ENCODE assay signal across 1 cellular context in the genomic region with DNA sequence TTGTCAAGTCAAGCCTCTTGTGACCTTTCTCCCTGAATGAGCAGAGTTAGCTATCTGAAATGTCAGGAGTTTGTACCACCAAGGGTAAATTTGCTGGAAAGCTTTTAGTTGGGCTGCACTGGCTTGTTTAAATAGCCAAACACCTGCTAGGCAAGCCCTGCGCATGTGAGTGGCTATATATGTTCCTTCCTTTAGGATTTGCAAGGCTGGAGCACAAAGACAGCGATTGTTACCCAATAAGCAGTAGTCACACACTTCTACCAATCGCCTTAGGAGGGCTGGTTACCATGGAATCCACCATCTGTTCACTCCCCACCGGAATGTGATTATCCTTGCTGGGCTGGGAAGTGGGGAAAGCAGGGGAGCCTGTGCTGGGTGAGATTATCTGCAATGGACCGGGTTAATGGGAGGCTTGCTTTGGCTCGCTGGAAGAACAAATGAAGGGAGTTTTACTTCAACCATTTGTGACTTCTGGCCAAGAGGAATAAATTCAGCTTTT.
A peak's percentile ranks its signal among the peaks of the same experiment; 100 is the strongest.
TF ChIP-seq lines count a peak whose summit lies in the region.

No MANE protein-coding gene starts in this region.

TF ChIP-seq in HepG2, 621 proteins besides CTCF, POLR2A, EP300 and RAD21 (continued from another document and continues in another):
- TF ChIP-seq SIX4 (CRISPR knock-in tag; IDR thresholded peaks at IDR 0.05) (no peak), STAG1 (CRISPR knock-in tag; IDR thresholded peaks at IDR 0.05) (no peak; the same call in 1 of the 2 replicates), CENPT (CRISPR knock-in tag; IDR thresholded peaks at IDR 0.05; ENCODE audit: low read depth) (no peak), ZSCAN31 (CRISPR knock-in tag; IDR thresholded peaks at IDR 0.05; ENCODE audit: low read depth) (0 out of 2 replicates have a peak, but pooled peaks have one; percentile 32), CEBPB (IDR thresholded peaks at IDR 0.05; ENCODE audit: borderline replicate concordance, low read depth, low read length) (peak; percentile 94), SRSF4 (IDR thresholded peaks at IDR 0.05; ENCODE audit: low read depth, low read length, poor library complexity, severe bottlenecking) (no peak), CREB1 (IDR thresholded peaks at IDR 0.05) (no peak), CREB1 (CRISPR knock-in tag; IDR thresholded peaks at IDR 0.05) (peak; percentile 44; the same call in 1 of the 2 replicates), LCORL (IDR thresholded peaks at IDR 0.05) (peak; percentile 18; the same call in 1 of the 2 replicates), LCORL (CRISPR knock-in tag; IDR thresholded peaks at IDR 0.05) (peak; percentile 35; the same call in 1 of the 2 replicates), NR2F6 (IDR thresholded peaks at IDR 0.05) (peak; percentile 66), NR2F6 (CRISPR knock-in tag; IDR thresholded peaks at IDR 0.05) (no peak), CEBPG (CRISPR knock-in tag; IDR thresholded peaks at IDR 0.05) (peak; percentile 87), HNF4A (CRISPR knock-in tag; IDR thresholded peaks at IDR 0.05) (peak; percentile 31; the same call in 1 of the 2 replicates), MED8 (CRISPR knock-in tag; IDR thresholded peaks at IDR 0.05; ENCODE audit: insufficient replicate concordance) (no peak), THAP11 (CRISPR knock-in tag; IDR thresholded peaks at IDR 0.05) (0 out of 2 replicates have a peak, but pooled peaks have one; percentile 23), ELF3 (CRISPR knock-in tag; IDR thresholded peaks at IDR 0.05) (0 out of 2 replicates have a peak, but pooled peaks have one; percentile 35), ZNF30 (CRISPR knock-in tag; IDR thresholded peaks at IDR 0.05) (no peak), CBX1 (IDR thresholded peaks at IDR 0.05; ENCODE audit: low read depth) (no peak), ZNF572 (CRISPR knock-in tag; IDR thresholded peaks at IDR 0.05) (no peak), KDM2A (CRISPR knock-in tag; IDR thresholded peaks at IDR 0.05; ENCODE audit: borderline replicate concordance, low read depth) (no peak), ZZZ3 (CRISPR knock-in tag; IDR thresholded peaks at IDR 0.05; ENCODE audit: borderline replicate concordance) (no peak), ZNF788 (CRISPR knock-in tag; IDR thresholded peaks at IDR 0.05; ENCODE audit: borderline replicate concordance) (no peak), POLR2AphosphoS5 (IDR thresholded peaks at IDR 0.05; ENCODE audit: low read depth, low read length) (no peak), ZNF777 (CRISPR knock-in tag; IDR thresholded peaks at IDR 0.05) (no peak), CREM (IDR thresholded peaks at IDR 0.05) (no peak), CREM (CRISPR knock-in tag; IDR thresholded peaks at IDR 0.05) (no peak), ATF7 (IDR thresholded peaks at IDR 0.05) (no peak), ATF7 (CRISPR knock-in tag; IDR thresholded peaks at IDR 0.05) (no peak), TMF1 (CRISPR knock-in tag; IDR thresholded peaks at IDR 0.05; ENCODE audit: low read depth) (no peak), ZNF17 (CRISPR knock-in tag; IDR thresholded peaks at IDR 0.05) (no peak), DNMT3B (CRISPR knock-in tag; conservative IDR thresholded peaks at IDR 0.05) (no peak), ZFP36 (IDR thresholded peaks at IDR 0.05; ENCODE audit: borderline replicate concordance, low read depth, low read length, partially characterized antibody) (no peak), MIER2 (CRISPR knock-in tag; IDR thresholded peaks at IDR 0.05) (no peak), ZNF773 (CRISPR knock-in tag; IDR thresholded peaks at IDR 0.05; ENCODE audit: borderline replicate concordance) (no peak), ZNF44 (CRISPR knock-in tag; IDR thresholded peaks at IDR 0.05) (no peak), ONECUT2 (CRISPR knock-in tag; IDR thresholded peaks at IDR 0.05) (no peak), ZNF737 (CRISPR knock-in tag; IDR thresholded peaks at IDR 0.05; ENCODE audit: borderline replicate concordance) (no peak), GATAD2A (CRISPR knock-in tag; IDR thresholded peaks at IDR 0.05) (peak; percentile 45; the same call in 1 of the 2 replicates), IRX3 (CRISPR knock-in tag; IDR thresholded peaks at IDR 0.05; ENCODE audit: borderline replicate concordance, low read depth) (no peak), TOE1 (CRISPR knock-in tag; IDR thresholded peaks at IDR 0.05) (no peak), ZBTB7A (CRISPR knock-in tag; IDR thresholded peaks at IDR 0.05) (no peak), ZEB1 (IDR thresholded peaks at IDR 0.05; ENCODE audit: insufficient replicate concordance, low read depth) (no peak), MYNN (CRISPR knock-in tag; IDR thresholded peaks at IDR 0.05; ENCODE audit: low read depth) (no peak), PHF21A (CRISPR knock-in tag; IDR thresholded peaks at IDR 0.05) (peak; percentile 94)
- TF ChIP-seq, protein P1, sequence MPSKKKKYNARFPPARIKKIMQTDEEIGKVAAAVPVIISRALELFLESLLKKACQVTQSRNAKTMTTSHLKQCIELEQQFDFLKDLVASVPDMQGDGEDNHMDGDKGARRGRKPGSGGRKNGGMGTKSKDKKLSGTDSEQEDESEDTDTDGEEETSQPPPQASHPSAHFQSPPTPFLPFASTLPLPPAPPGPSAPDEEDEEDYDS (CRISPR knock-in tag; IDR thresholded peaks at IDR 0.05), result no peak; the same call in 1 of the 2 replicates
- TF ChIP-seq, protein P2, sequence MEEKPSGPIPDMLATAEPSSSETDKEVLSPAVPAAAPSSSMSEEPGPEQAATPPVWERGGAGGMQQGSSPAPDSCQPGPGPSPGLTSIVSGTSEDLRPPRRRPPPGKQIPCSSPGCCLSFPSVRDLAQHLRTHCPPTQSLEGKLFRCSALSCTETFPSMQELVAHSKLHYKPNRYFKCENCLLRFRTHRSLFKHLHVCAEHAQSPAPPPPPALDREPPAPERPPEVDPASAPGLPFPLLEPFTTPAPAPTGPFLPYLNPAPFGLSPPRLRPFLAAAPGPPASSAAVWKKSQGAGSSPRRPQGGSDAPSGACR (CRISPR knock-in tag; IDR thresholded peaks at IDR 0.05), result no peak; the same call in 1 of the 2 replicates
- TF ChIP-seq, protein P3, sequence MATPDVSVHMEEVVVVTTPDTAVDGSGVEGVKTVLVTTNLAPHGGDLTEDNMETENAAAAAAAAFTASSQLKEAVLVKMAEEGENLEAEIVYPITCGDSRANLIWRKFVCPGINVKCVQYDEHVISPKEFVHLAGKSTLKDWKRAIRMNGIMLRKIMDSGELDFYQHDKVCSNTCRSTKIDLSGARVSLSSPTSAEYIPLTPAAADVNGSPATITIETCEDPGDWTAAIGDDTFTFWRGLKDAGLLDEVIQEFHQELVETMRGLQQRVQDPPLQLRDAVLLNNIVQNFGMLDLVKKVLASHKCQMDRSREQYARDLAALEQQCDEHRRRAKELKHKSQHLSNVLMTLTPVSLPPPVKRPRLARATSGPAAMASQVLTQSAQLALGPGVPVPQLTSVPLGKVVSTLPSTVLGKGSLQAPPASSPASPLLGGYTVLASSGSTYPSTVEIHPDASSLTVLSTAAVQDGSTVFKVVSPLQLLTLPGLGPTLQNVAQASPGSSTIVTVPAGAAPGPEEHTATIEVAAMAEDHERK (CRISPR knock-in tag; IDR thresholded peaks at IDR 0.05; ENCODE audit: low read depth), result no peak
- TF ChIP-seq, protein P4, sequence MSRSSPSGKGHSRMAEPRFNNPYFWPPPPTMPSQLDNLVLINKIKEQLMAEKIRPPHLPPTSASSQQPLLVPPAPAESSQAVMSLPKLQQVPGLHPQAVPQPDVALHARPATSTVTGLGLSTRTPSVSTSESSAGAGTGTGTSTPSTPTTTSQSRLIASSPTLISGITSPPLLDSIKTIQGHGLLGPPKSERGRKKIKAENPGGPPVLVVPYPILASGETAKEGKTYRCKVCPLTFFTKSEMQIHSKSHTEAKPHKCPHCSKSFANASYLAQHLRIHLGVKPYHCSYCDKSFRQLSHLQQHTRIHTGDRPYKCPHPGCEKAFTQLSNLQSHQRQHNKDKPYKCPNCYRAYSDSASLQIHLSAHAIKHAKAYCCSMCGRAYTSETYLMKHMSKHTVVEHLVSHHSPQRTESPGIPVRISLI (CRISPR knock-in tag; IDR thresholded peaks at IDR 0.05; ENCODE audit: borderline replicate concordance), result no peak; the same call in 1 of the 2 replicates
- TF ChIP-seq, protein P5, sequence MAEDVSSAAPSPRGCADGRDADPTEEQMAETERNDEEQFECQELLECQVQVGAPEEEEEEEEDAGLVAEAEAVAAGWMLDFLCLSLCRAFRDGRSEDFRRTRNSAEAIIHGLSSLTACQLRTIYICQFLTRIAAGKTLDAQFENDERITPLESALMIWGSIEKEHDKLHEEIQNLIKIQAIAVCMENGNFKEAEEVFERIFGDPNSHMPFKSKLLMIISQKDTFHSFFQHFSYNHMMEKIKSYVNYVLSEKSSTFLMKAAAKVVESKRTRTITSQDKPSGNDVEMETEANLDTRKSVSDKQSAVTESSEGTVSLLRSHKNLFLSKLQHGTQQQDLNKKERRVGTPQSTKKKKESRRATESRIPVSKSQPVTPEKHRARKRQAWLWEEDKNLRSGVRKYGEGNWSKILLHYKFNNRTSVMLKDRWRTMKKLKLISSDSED (CRISPR knock-in tag; IDR thresholded peaks at IDR 0.05), result no peak
- TF ChIP-seq, protein P6, sequence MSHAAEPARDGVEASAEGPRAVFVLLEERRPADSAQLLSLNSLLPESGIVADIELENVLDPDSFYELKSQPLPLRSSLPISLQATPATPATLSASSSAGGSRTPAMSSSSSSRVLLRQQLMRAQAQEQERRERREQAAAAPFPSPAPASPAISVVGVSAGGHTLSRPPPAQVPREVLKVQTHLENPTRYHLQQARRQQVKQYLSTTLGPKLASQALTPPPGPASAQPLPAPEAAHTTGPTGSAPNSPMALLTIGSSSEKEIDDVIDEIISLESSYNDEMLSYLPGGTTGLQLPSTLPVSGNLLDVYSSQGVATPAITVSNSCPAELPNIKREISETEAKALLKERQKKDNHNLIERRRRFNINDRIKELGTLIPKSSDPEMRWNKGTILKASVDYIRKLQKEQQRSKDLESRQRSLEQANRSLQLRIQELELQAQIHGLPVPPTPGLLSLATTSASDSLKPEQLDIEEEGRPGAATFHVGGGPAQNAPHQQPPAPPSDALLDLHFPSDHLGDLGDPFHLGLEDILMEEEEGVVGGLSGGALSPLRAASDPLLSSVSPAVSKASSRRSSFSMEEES (CRISPR knock-in tag; IDR thresholded peaks at IDR 0.05), result no peak
- TF ChIP-seq, protein P7, sequence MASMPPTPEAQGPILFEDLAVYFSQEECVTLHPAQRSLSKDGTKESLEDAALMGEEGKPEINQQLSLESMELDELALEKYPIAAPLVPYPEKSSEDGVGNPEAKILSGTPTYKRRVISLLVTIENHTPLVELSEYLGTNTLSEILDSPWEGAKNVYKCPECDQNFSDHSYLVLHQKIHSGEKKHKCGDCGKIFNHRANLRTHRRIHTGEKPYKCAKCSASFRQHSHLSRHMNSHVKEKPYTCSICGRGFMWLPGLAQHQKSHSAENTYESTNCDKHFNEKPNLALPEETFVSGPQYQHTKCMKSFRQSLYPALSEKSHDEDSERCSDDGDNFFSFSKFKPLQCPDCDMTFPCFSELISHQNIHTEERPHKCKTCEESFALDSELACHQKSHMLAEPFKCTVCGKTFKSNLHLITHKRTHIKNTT (CRISPR knock-in tag; IDR thresholded peaks at IDR 0.05), result no peak
- TF ChIP-seq, protein P8, sequence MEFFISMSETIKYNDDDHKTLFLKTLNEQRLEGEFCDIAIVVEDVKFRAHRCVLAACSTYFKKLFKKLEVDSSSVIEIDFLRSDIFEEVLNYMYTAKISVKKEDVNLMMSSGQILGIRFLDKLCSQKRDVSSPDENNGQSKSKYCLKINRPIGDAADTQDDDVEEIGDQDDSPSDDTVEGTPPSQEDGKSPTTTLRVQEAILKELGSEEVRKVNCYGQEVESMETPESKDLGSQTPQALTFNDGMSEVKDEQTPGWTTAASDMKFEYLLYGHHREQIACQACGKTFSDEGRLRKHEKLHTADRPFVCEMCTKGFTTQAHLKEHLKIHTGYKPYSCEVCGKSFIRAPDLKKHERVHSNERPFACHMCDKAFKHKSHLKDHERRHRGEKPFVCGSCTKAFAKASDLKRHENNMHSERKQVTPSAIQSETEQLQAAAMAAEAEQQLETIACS (CRISPR knock-in tag; IDR thresholded peaks at IDR 0.05), result no peak
- TF ChIP-seq, protein P9, sequence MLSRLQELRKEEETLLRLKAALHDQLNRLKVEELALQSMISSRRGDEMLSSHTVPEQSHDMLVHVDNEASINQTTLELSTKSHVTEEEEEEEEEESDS (CRISPR knock-in tag; IDR thresholded peaks at IDR 0.05; ENCODE audit: borderline replicate concordance), result no peak
- TF ChIP-seq, protein P10, sequence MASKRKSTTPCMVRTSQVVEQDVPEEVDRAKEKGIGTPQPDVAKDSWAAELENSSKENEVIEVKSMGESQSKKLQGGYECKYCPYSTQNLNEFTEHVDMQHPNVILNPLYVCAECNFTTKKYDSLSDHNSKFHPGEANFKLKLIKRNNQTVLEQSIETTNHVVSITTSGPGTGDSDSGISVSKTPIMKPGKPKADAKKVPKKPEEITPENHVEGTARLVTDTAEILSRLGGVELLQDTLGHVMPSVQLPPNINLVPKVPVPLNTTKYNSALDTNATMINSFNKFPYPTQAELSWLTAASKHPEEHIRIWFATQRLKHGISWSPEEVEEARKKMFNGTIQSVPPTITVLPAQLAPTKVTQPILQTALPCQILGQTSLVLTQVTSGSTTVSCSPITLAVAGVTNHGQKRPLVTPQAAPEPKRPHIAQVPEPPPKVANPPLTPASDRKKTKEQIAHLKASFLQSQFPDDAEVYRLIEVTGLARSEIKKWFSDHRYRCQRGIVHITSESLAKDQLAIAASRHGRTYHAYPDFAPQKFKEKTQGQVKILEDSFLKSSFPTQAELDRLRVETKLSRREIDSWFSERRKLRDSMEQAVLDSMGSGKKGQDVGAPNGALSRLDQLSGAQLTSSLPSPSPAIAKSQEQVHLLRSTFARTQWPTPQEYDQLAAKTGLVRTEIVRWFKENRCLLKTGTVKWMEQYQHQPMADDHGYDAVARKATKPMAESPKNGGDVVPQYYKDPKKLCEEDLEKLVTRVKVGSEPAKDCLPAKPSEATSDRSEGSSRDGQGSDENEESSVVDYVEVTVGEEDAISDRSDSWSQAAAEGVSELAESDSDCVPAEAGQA (IDR thresholded peaks at IDR 0.05; ENCODE audit: low read depth), result no peak
- TF ChIP-seq, protein P10 (CRISPR knock-in tag; IDR thresholded peaks at IDR 0.05; ENCODE audit: borderline replicate concordance), result no peak
- TF ChIP-seq, protein P11, sequence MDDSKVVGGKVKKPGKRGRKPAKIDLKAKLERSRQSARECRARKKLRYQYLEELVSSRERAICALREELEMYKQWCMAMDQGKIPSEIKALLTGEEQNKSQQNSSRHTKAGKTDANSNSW (CRISPR knock-in tag; IDR thresholded peaks at IDR 0.05; ENCODE audit: borderline replicate concordance), result no peak
